In the genomic region with DNA sequence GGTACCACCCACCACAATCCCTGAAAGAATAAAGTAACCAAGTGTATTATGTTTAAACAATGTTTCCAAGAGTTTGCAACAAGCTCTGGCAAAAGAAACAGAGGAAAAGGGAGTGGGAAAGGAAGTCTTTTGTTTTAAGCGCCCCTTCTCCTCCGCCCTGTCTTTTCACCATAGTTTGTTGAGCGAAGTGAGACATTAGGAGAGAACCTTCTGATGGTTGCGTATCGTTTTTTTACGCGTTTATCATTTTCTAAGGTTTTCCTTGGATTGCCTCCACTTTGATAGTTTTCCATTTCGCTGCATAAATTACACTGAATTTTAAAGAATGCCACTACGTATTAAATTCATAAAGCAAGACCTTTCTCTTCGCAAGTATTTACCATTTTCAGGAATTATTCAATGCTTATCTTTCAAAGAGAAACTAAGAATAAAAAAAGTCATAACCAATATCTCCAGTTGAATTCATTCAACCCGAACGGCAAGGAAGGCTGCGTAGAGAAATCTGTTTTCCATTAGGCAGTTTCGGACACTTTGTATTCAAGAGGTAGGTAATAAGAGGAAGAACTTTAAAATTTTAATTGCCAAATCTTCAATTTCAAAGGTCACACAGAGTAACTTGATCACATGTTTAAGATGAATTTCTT, we compare ENCODE assay signal across 8 cellular contexts. TPM values are rescaled to one million over a fixed set of nuclear protein-coding genes. Genes with fewer than 3 reads are reported as not detected.
DNase-seq lines count a peak whose midpoint lies in the region; ATAC-seq, FAIRE-seq and TF ChIP-seq lines count a peak whose summit lies in the region.

No MANE protein-coding gene starts in this region.

- H4K20me1 ChIP-seq in astrocyte (ENCODE audit: insufficient read depth, low read length) = no peaks in the 10 kb centered on the region

- H3K36me3 Mint-ChIP-seq in astrocyte (ENCODE audit: low read depth, unreplicated experiment) (no peaks in the 10 kb centered on the region), mesothelial cell of epicardium (no peaks in the 10 kb centered on the region)

- peak overlapping the region; percentile 90 for H2AFZ ChIP-seq in astrocyte (ENCODE audit: low read depth, low read length)

- peak overlapping the region; percentile 93 for H3K4me2 ChIP-seq in astrocyte (ENCODE audit: low read length)

- H3K27me3 ChIP-seq in right atrium auricular region (peaks cover 0 to 5% of the 10 kb centered on the region in 2 donors), astrocyte (ENCODE audit: insufficient read depth, low read length) (peaks cover 9% of the 10 kb centered on the region)

- no peaks in the 10 kb centered on the region for H3K9me3 ChIP-seq in right atrium auricular region
- no peaks in the 10 kb centered on the region for H3K9me3 ChIP-seq in astrocyte (ENCODE audit: insufficient read depth, low read depth, low read length)

- peak overlapping the region; percentile 31 to 64 for H3K4me3 ChIP-seq in right atrium auricular region
- peak overlapping the region; percentile 64 for H3K4me3 ChIP-seq in astrocyte (ENCODE audit: insufficient read depth, low read depth, low read length)
- H3K4me3 ChIP-seq in urinary bladder (ENCODE audit: low read depth, low read length) = peak overlapping the region; percentile 93

- intact Hi-C loops in cardiac septum (cut with DNase I) = loop anchor here (10.0 kb wide), 1 partner anchor 385 kb away; no protein-coding TSS in a partner anchor

- no peak for FAIRE-seq in astrocyte (lab: Jason Lieb, UNC)

- CTCF ChIA-PET in GM10248 (lab: Yijun Ruan, JAX) = interaction anchor here (1.1 to 1.2 kb wide), 2 partner anchors 11 to 383 kb away, joined by 3 read pairs; no protein-coding TSS in a partner anchor

- H3K27ac ChIP-seq in right atrium auricular region = peak overlapping the region; percentile 61 to 67
- H3K27ac ChIP-seq in astrocyte (ENCODE audit: low read depth, low read length) = no peak overlapping the region
- H3K27ac ChIP-seq in urinary bladder (ENCODE audit: low read depth) = peak overlapping the region; percentile 53

- no peak for ATAC-seq in HG02623 (IDR thresholded peaks at IDR 0.05; ENCODE audit: unreplicated experiment)

- H3K9me3 Mint-ChIP-seq in astrocyte (ENCODE audit: unreplicated experiment) = no peaks in the 10 kb centered on the region
- H3K9me3 Mint-ChIP-seq in mesothelial cell of epicardium = no peaks in the 10 kb centered on the region

- DNase-seq in right atrium auricular region (ENCODE audit: low spot score) (no peak), cardiac septum (ENCODE audit: low spot score) (no peak), astrocyte (ENCODE audit: low read depth) (no peak), mesothelial cell of epicardium (ENCODE audit: low spot score in 2 of 2, unreplicated experiment in 2 of 2) (no peak), GM10248 (ENCODE audit: extremely low spot score) (no peak), NCI-H2171 treated with DMSO at 0.1 percent for 48 hours (lab: John Stamatoyannopoulos, UW) (no peak)

- H3K27ac Mint-ChIP-seq in astrocyte (ENCODE audit: unreplicated experiment) = no peak overlapping the region
- H3K27ac Mint-ChIP-seq in mesothelial cell of epicardium = peak overlapping the region; percentile 89

- H3K4me1 ChIP-seq in right atrium auricular region = peaks cover 0 to 28% of the 10 kb centered on the region in 2 donors
- peaks cover 8% of the 10 kb centered on the region for H3K4me1 ChIP-seq in astrocyte (ENCODE audit: insufficient read depth, low read length)
- no peaks in the 10 kb centered on the region for H3K4me1 ChIP-seq in urinary bladder (ENCODE audit: insufficient read depth)

- no peaks in the 10 kb centered on the region for H3K36me3 ChIP-seq in right atrium auricular region
- no peaks in the 10 kb centered on the region for H3K36me3 ChIP-seq in astrocyte (ENCODE audit: insufficient read depth, low read length)
- no peaks in the 10 kb centered on the region for H3K36me3 ChIP-seq in urinary bladder (ENCODE audit: insufficient read depth)

- H3K27me3 Mint-ChIP-seq in astrocyte (ENCODE audit: low read depth, unreplicated experiment) (peaks cover 4% of the 10 kb centered on the region), mesothelial cell of epicardium (ENCODE audit: low read depth) (peaks cover 36% of the 10 kb centered on the region)

- no peak for TF ChIP-seq CTCF in right atrium auricular region (IDR thresholded peaks at IDR 0.05)
- no peak for TF ChIP-seq CTCF in astrocyte (IDR thresholded peaks at IDR 0.05; ENCODE audit: insufficient read depth, low read depth, low read length)
- no peak for TF ChIP-seq CTCF in mesothelial cell of epicardium (IDR thresholded peaks at IDR 0.05; ENCODE audit: unreplicated experiment)
- no peak for TF ChIP-seq CTCF in GM10248 (IDR thresholded peaks at IDR 0.05; ENCODE audit: control extremely low read depth, extremely low read depth, low read depth, missing control alignments)

- WGBS in urinary bladder = 3% methylated on average over 14 of the region's 14 CpGs

- H3K9ac ChIP-seq in astrocyte (ENCODE audit: low read length) = peak overlapping the region; percentile 68

- peaks cover 5% of the 10 kb centered on the region for H3K4me1 Mint-ChIP-seq in astrocyte (ENCODE audit: low read depth, unreplicated experiment)
- peaks cover 42% of the 10 kb centered on the region for H3K4me1 Mint-ChIP-seq in mesothelial cell of epicardium

- peak overlapping the region; percentile 96 for H3K4me3 Mint-ChIP-seq in astrocyte (ENCODE audit: unreplicated experiment)
- H3K4me3 Mint-ChIP-seq in mesothelial cell of epicardium = peak overlapping the region; percentile 95

- H3K79me2 ChIP-seq in astrocyte (ENCODE audit: insufficient read depth, low read length) = no peaks in the 10 kb centered on the region

- POLR2A ChIA-PET in GM10248 (lab: Yijun Ruan, JAX) = no interaction called here

RNA-seq across cellular contexts. Expression of a gene that starts 0.9 kb away (rescaled TPM):
- 1 to 10 TPM; 8.4 to 8.8 TPM for total RNA-seq in right atrium auricular region
- 6.2 TPM for total RNA-seq in cardiac septum
- total RNA-seq in astrocyte = 0.55 and 0.82 TPM in 2 replicates
- total RNA-seq in mesothelial cell of epicardium = 11.3 to 12.4 TPM (median 11.7 TPM) in 3 replicates
- 75.9 TPM for total RNA-seq in urinary bladder
- polyA plus RNA-seq in urinary bladder = 11.0 TPM
